ENCODE assay signal across 8 cellular contexts in genomic region chrX:153793291-153793690, GRCh38. TPM values are rescaled to one million over a fixed set of nuclear protein-coding genes. Genes with fewer than 3 reads are reported as not detected.
DNase-seq lines count a peak whose midpoint lies in the region; ATAC-seq and TF ChIP-seq lines count a peak whose summit lies in the region.

No MANE protein-coding gene starts in this region.

- peaks cover 0 to 12% of the 10 kb centered on the region in 2 donors for H3K36me3 ChIP-seq in adrenal gland (replicated peaks in 1 of 2)

- peak overlapping the region; percentile 95 for H3K4me3 Mint-ChIP-seq in activated naive CD4-positive, alpha-beta T cell treated with anti-CD3 and anti-CD28 coated beads, Interleukin-2, amount 10 ng/mL, durations not matched to agents 7 days and 5 days
- peak overlapping the region; percentile 91 for H3K4me3 Mint-ChIP-seq in type B pancreatic cell

- no peaks in the 10 kb centered on the region for H3K9me3 ChIP-seq in adrenal gland (replicated peaks in 1 of 3)

- peaks cover 23% of the 10 kb centered on the region for H3K4me1 Mint-ChIP-seq in activated naive CD4-positive, alpha-beta T cell treated with anti-CD3 and anti-CD28 coated beads, Interleukin-2, amount 10 ng/mL, durations not matched to agents 7 days and 5 days
- peaks cover 8% of the 10 kb centered on the region for H3K4me1 Mint-ChIP-seq in type B pancreatic cell (ENCODE audit: unreplicated experiment)

- TF ChIP-seq CTCF in adrenal gland (IDR thresholded peaks at IDR 0.05) (no peak), type B pancreatic cell (conservative IDR thresholded peaks at IDR 0.05) (no peak), GM10266 (IDR thresholded peaks at IDR 0.05; ENCODE audit: control insufficient read depth, insufficient read depth, low read depth, missing control alignments) (no peak)

- CTCF ChIA-PET in activated naive CD4-positive, alpha-beta T cell treated with anti-CD3 and anti-CD28 coated beads, Interleukin-2, amount 10 ng/mL, durations not matched to agents 7 days and 5 days (lab: Charles Lee): no interaction called here

- intact Hi-C loops in adrenal gland (cut with DNase I): no loop called here

- peak; percentile 31 for ATAC-seq in left lobe of liver

- TF ChIP-seq POLR2A in adrenal gland (IDR thresholded peaks at IDR 0.05): peak in 1 of 2 donors; percentile 11

- no peaks in the 10 kb centered on the region for H3K27me3 ChIP-seq in adrenal gland

- H3K36me3 Mint-ChIP-seq in activated naive CD4-positive, alpha-beta T cell treated with anti-CD3 and anti-CD28 coated beads, Interleukin-2, amount 10 ng/mL, durations not matched to agents 7 days and 5 days: peaks cover 16% of the 10 kb centered on the region
- H3K36me3 Mint-ChIP-seq in type B pancreatic cell: no peaks in the 10 kb centered on the region

- peak overlapping the region in 3 of 4 donors; percentile 18 to 65 (median 32) for H3K4me3 ChIP-seq in adrenal gland

- H3K4me1 ChIP-seq in adrenal gland (replicated peaks in 1 of 2): peaks cover 5 to 18% of the 10 kb centered on the region in 2 donors

- 4 to 41% (median 35%) methylated on average over 7 of the region's 7 CpGs; no CpG with 5 or more reads in 1 of the 4 donors for WGBS in adrenal gland, 4 donors

- no peaks in the 10 kb centered on the region for H3K9me3 Mint-ChIP-seq in activated naive CD4-positive, alpha-beta T cell treated with anti-CD3 and anti-CD28 coated beads, Interleukin-2, amount 10 ng/mL, durations not matched to agents 7 days and 5 days
- no peaks in the 10 kb centered on the region for H3K9me3 Mint-ChIP-seq in type B pancreatic cell

- H3K27ac ChIP-seq in adrenal gland: peak overlapping the region; percentile 69 to 97 (median 94)

- no peaks in the 10 kb centered on the region for H3K27me3 Mint-ChIP-seq in activated naive CD4-positive, alpha-beta T cell treated with anti-CD3 and anti-CD28 coated beads, Interleukin-2, amount 10 ng/mL, durations not matched to agents 7 days and 5 days
- H3K27me3 Mint-ChIP-seq in type B pancreatic cell: no peaks in the 10 kb centered on the region

- peak overlapping the region; percentile 77 for H3K27ac Mint-ChIP-seq in activated naive CD4-positive, alpha-beta T cell treated with anti-CD3 and anti-CD28 coated beads, Interleukin-2, amount 10 ng/mL, durations not matched to agents 7 days and 5 days
- H3K27ac Mint-ChIP-seq in type B pancreatic cell: peak overlapping the region; percentile 72

- DNase-seq in activated naive CD4-positive, alpha-beta T cell treated with anti-CD3 and anti-CD28 coated beads, Interleukin-2, amount 10 ng/mL, durations not matched to agents 7 days and 5 days: no peak
- no peak for DNase-seq in activated naive CD4-positive, alpha-beta T cell (lab: John Stamatoyannopoulos, UW)
- DNase-seq in adrenal gland: peak in 1 of 7 donors; percentile 25
- no peak for DNase-seq in left lobe of liver (ENCODE audit: low spot score)
- no peak for DNase-seq in type B pancreatic cell (ENCODE audit: extremely low spot score, unreplicated experiment)
- DNase-seq in GM10266 (ENCODE audit: extremely low spot score): no peak
- DNase-seq in T1000 (lab: John Stamatoyannopoulos, UW): no peak
- no peak for DNase-seq in Kasumi-1 (lab: John Stamatoyannopoulos, UW)

RNA-seq across cellular contexts. Expression of gene IDH3G, which starts 0.9 kb away (rescaled TPM):
- total RNA-seq in adrenal gland (100 to 1,000 TPM in 2 of 8 donors, 10 to 100 TPM in 6; 75.8 to 144 (median 85.2) TPM), left lobe of liver (25.4 TPM), type B pancreatic cell (ENCODE audit: low replicate concordance) (42.9 and 50.0 TPM in 2 replicates)
- polyA plus RNA-seq in adrenal gland: 100 to 1,000 TPM in 2 of 3 donors, 10 to 100 TPM in 1; 73.9 to 112 (median 111) TPM

RNA-seq across cellular contexts. Expression of gene SSR4, which starts 1.2 kb away (rescaled TPM):
- total RNA-seq in adrenal gland (100 to 1,000 TPM; 162 to 609 (median 339) TPM), left lobe of liver (211 TPM), type B pancreatic cell (ENCODE audit: low replicate concordance) (271 and 390 TPM in 2 replicates)
- 1,000 to 10,000 TPM in 1 of 3 donors, 100 to 1,000 TPM in 2; 195 to 1,349 (median 921) TPM for polyA plus RNA-seq in adrenal gland

RNA-seq across cellular contexts. Expression of gene SRPK3, which starts 12.4 kb away (rescaled TPM):
- total RNA-seq in adrenal gland: 1 to 10 TPM in 4 of 8 donors, under 1 TPM in 3, not detected in 1; 0.14 to 2.9 (median 1.2) TPM
- polyA plus RNA-seq in adrenal gland: 10 to 100 TPM in 1 of 3 donors, 1 to 10 TPM in 1, under 1 TPM in 1; 0.31 to 20.5 (median 4.9) TPM
- total RNA-seq in left lobe of liver: not detected
- total RNA-seq in type B pancreatic cell (ENCODE audit: low replicate concordance): not detected in 2 replicates

RNA-seq across cellular contexts. Expression of gene PLXNB3, which starts 29.2 kb away (rescaled TPM):
- 100 to 1,000 TPM in 1 of 8 donors, 10 to 100 TPM in 7; 31.2 to 103 (median 41.4) TPM for total RNA-seq in adrenal gland
- polyA plus RNA-seq in adrenal gland: 100 to 1,000 TPM in 1 of 3 donors, 10 to 100 TPM in 2; 21.7 to 119 (median 87.3) TPM
- 1.4 TPM for total RNA-seq in left lobe of liver
- 1.2 and 1.4 TPM in 2 replicates for total RNA-seq in type B pancreatic cell (ENCODE audit: low replicate concordance)

RNA-seq across cellular contexts. Expression of gene PDZD4, which starts 37.1 kb away (rescaled TPM):
- total RNA-seq in adrenal gland (1 to 10 TPM in 7 of 8 donors, under 1 TPM in 1; 0.69 to 8.8 (median 3.7) TPM), left lobe of liver (0.91 TPM), type B pancreatic cell (ENCODE audit: low replicate concordance) (2.7 and 23.9 TPM in 2 replicates)
- 10 to 100 TPM in 1 of 3 donors, 1 to 10 TPM in 2; 3.0 to 39.2 (median 9.5) TPM for polyA plus RNA-seq in adrenal gland
